In genomic region chr1:67691712-67692111, GRCh38 we compare ENCODE assay signal across 21 cellular contexts.
"Had no signal": no experiment of that assay in that cellular context is flagged by ENCODE, and none has a peak within 500 bp of the region (broad histone marks: within the 10 kb centered on the region; RNA-seq: fewer than 3 reads in every experiment).

No MANE protein-coding gene starts in this region.

- H3K9me3 Mint-ChIP-seq: activated naive CD8-positive, alpha-beta T cell treated with anti-CD3 and anti-CD28 coated beads, Interleukin-2, amount 10 ng/mL, durations not matched to agents 7 days and 5 days; central memory CD8-positive, alpha-beta T cell; naive thymus-derived CD4-positive, alpha-beta T cell; T-helper 2 cell treated with Interferon-gamma antibody and Interleukin-4, amounts not matched to agents 5 μg/mL and 100 μg/mL, for 36 hours had no signal

- H3K4me3 Mint-ChIP-seq: activated CD4-positive, alpha-beta T cell treated with anti-CD3 and anti-CD28 coated beads for 36 hours; activated CD8-positive, alpha-beta memory T cell treated with anti-CD3 and anti-CD28 coated beads, Interleukin-2, amount 10 ng/mL, durations not matched to agents 7 days and 5 days; activated naive CD8-positive, alpha-beta T cell treated with anti-CD3 and anti-CD28 coated beads, Interleukin-2, amount 10 ng/mL, durations not matched to agents 7 days and 5 days; central memory CD8-positive, alpha-beta T cell; naive thymus-derived CD4-positive, alpha-beta T cell; neural progenitor cell; T-helper 2 cell treated with Interferon-gamma antibody and Interleukin-4, amounts not matched to agents 5 μg/mL and 100 μg/mL, for 36 hours had no signal

- H3K27me3 Mint-ChIP-seq: activated CD4-positive, alpha-beta T cell treated with anti-CD3 and anti-CD28 coated beads for 36 hours; activated CD8-positive, alpha-beta memory T cell treated with anti-CD3 and anti-CD28 coated beads, Interleukin-2, amount 10 ng/mL, durations not matched to agents 7 days and 5 days; central memory CD8-positive, alpha-beta T cell; progenitor cell of endocrine pancreas had no signal

- H3K9me3 ChIP-seq: body of pancreas, esophagus muscularis mucosa, heart right ventricle, right atrium auricular region, tibial artery had no signal

- H3K9ac ChIP-seq: neural progenitor cell had no signal

- DNase-seq: activated CD4-positive, alpha-beta T cell treated with anti-CD3 and anti-CD28 coated beads for 36 hours; activated CD4-positive, alpha-beta T cell treated with anti-CD3 and anti-CD28 coated beads, Interleukin-2, amount 50 U/mL, for 48 hours; activated CD8-positive, alpha-beta memory T cell treated with anti-CD3 and anti-CD28 coated beads, Interleukin-2, amount 10 ng/mL, durations not matched to agents 7 days and 5 days; activated naive CD8-positive, alpha-beta T cell treated with anti-CD3 and anti-CD28 coated beads, Interleukin-2, amount 10 ng/mL, durations not matched to agents 7 days and 5 days; amygdala; body of pancreas; heart right ventricle; left cardiac atrium; mesendoderm; naive thymus-derived CD4-positive, alpha-beta T cell; stimulated activated naive CD8-positive, alpha-beta T cell treated with anti-CD3 and anti-CD28 coated beads, Interleukin-15, Interleukin-2, amounts not matched to agents 100 U/mL and 50 U/mL, for 24 hours; substantia nigra; tibial artery had no signal

- H3K27ac ChIP-seq: body of pancreas, coronary artery, esophagus muscularis mucosa, heart right ventricle, neural progenitor cell, right atrium auricular region, skin epidermis, tibial artery had no signal

- H3K4me3 ChIP-seq: body of pancreas, coronary artery, esophagus muscularis mucosa, heart right ventricle, neural progenitor cell, right atrium auricular region, skin epidermis, tibial artery had no signal

- ATAC-seq: activated CD4-positive, alpha-beta T cell treated with anti-CD3 and anti-CD28 coated beads for 36 hours; activated CD8-positive, alpha-beta memory T cell treated with anti-CD3 and anti-CD28 coated beads, Interleukin-2, amount 10 ng/mL, durations not matched to agents 7 days and 5 days; body of pancreas; heart right ventricle; left cardiac atrium; naive thymus-derived CD4-positive, alpha-beta T cell; stimulated activated naive CD8-positive, alpha-beta T cell treated with anti-CD3 and anti-CD28 coated beads, Interleukin-15, Interleukin-2, amounts not matched to agents 100 U/mL and 50 U/mL, for 24 hours had no signal

- H3K27ac Mint-ChIP-seq: activated CD4-positive, alpha-beta T cell treated with anti-CD3 and anti-CD28 coated beads for 36 hours; activated CD8-positive, alpha-beta memory T cell treated with anti-CD3 and anti-CD28 coated beads, Interleukin-2, amount 10 ng/mL, durations not matched to agents 7 days and 5 days; activated naive CD8-positive, alpha-beta T cell treated with anti-CD3 and anti-CD28 coated beads, Interleukin-2, amount 10 ng/mL, durations not matched to agents 7 days and 5 days; neural progenitor cell; progenitor cell of endocrine pancreas; T-helper 2 cell treated with Interferon-gamma antibody and Interleukin-4, amounts not matched to agents 5 μg/mL and 100 μg/mL, for 36 hours had no signal

- H3K27me3 ChIP-seq: body of pancreas, esophagus muscularis mucosa, heart right ventricle, neural progenitor cell, right atrium auricular region, tibial artery had no signal
